In the genomic region with DNA sequence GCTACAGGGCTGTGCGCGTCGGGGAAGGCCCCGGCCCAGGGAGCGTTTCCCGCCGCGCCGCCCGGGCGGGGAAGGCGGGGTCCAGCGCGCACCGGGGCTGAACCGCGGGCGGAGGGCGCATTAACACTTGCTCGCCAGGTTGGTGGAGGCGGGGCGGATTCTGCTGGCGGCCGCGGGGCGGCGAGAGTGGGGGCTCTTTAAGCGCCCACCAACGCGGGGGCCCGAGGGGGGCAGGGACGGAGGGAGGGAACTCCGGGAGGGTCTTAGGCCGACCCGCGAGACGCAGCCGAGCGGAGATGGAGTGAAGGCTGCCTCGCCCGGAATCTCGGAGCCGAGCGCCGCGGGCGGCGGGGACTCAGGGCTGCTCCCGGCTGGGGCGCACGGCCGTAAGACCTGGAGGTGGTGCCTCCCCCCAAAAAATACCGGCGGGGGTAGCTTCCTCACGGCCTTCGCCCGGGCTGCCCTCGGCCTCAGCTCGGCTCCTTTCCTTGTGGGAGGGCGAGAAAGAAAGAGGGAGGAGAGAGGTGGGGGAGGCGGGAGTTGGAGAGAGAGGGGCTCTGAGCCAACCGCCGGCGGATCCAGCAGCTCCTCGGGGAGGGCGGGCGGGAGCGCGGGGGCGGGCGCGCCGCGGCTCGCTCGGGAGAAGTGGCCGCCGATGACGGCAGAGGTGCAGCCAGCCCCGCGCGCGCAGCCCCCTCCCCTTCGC, we compare ENCODE assay signal across 7 cellular contexts. TPM values are rescaled to one million over a fixed set of nuclear protein-coding genes. Genes with fewer than 3 reads are reported as not detected.
DNase-seq lines count a peak whose midpoint lies in the region; FAIRE-seq and TF ChIP-seq lines count a peak whose summit lies in the region.

No MANE protein-coding gene starts in this region.

- H3K27ac ChIP-seq in WERI-Rb-1 (no peak overlapping the region), right atrium auricular region (peak overlapping the region; percentile 54 to 78), skin epidermis (peak overlapping the region in 13 of 21 experiments; percentile 15 to 64 (median 39))

- TF ChIP-seq CTCF in WERI-Rb-1 (IDR thresholded peaks at IDR 0.05; ENCODE audit: low read depth, low read length) (no peak), right atrium auricular region (IDR thresholded peaks at IDR 0.05) (no peak)

- H3K36me3 ChIP-seq in WERI-Rb-1, result no peaks in the 10 kb centered on the region
- no peaks in the 10 kb centered on the region for H3K36me3 ChIP-seq in right atrium auricular region

- H3K27me3 ChIP-seq in WERI-Rb-1 (ENCODE audit: insufficient read depth, low read depth, severe bottlenecking) (peaks cover 77% of the 10 kb centered on the region), right atrium auricular region (peaks cover 35 to 54% of the 10 kb centered on the region in 2 donors)

- DNase-seq in H4 (ENCODE audit: low spot score) (peak; percentile 95), WERI-Rb-1 (no peak), right atrium auricular region (ENCODE audit: low spot score) (no peak), NCI-H446 treated with DMSO at 0.1 percent for 48 hours (lab: John Stamatoyannopoulos, UW) (no peak), GM12892 (ENCODE audit: insufficient read length) (no peak), T-helper 9 cell (no peak)

- peaks cover 0 to 48% of the 10 kb centered on the region in 2 donors for H3K4me1 ChIP-seq in right atrium auricular region

- H3K4me3 ChIP-seq in WERI-Rb-1 (ENCODE audit: low read depth, low read length) (peak overlapping the region; percentile 34), right atrium auricular region (peak overlapping the region; percentile 46 to 63), skin epidermis (peak overlapping the region; percentile 30 to 56 (median 37))

- no peak for TF ChIP-seq POLR2A in GM12892 (IDR thresholded peaks at IDR 0.05; ENCODE audit: low read depth, low read length)

- H3K9me3 ChIP-seq in WERI-Rb-1 (ENCODE audit: severe bottlenecking) (no peaks in the 10 kb centered on the region), right atrium auricular region (no peaks in the 10 kb centered on the region)

- no peak for FAIRE-seq in GM12892 (lab: Jason Lieb, UNC)

RNA-seq across cellular contexts. Expression of gene FOXF1, which starts 0.4 kb away (rescaled TPM):
- total RNA-seq in H4 (2014; rRNA removed; shearing (Covaris generic)), result 12.3 and 20.2 TPM in 2 replicates
- under 1 TPM in 1 of 2 donors, not detected in 1; 0.44 TPM for total RNA-seq in right atrium auricular region
- not detected for polyA plus RNA-seq in GM12892 (2012; ENCODE audit: missing spikeins)

RNA-seq across cellular contexts. Expression of gene MTHFSD, which starts 45.1 kb away (rescaled TPM):
- 9.6 and 10.0 TPM in 2 replicates for total RNA-seq in H4 (2014; rRNA removed; shearing (Covaris generic))
- total RNA-seq in right atrium auricular region, result 1 to 10 TPM; 7.8 to 8.3 TPM
- 16.3 TPM for polyA plus RNA-seq in GM12892 (2012; ENCODE audit: missing spikeins)

RNA-seq across cellular contexts. Expression of gene FOXC2, which starts 56.7 kb away (rescaled TPM):
- total RNA-seq in H4 (2014; rRNA removed; shearing (Covaris generic)), result 0.12 and 0.60 TPM in 2 replicates
- total RNA-seq in right atrium auricular region, result 1 to 10 TPM; 2.6 to 2.9 TPM
- polyA plus RNA-seq in GM12892 (2012; ENCODE audit: missing spikeins), result not detected
